In the genomic region with DNA sequence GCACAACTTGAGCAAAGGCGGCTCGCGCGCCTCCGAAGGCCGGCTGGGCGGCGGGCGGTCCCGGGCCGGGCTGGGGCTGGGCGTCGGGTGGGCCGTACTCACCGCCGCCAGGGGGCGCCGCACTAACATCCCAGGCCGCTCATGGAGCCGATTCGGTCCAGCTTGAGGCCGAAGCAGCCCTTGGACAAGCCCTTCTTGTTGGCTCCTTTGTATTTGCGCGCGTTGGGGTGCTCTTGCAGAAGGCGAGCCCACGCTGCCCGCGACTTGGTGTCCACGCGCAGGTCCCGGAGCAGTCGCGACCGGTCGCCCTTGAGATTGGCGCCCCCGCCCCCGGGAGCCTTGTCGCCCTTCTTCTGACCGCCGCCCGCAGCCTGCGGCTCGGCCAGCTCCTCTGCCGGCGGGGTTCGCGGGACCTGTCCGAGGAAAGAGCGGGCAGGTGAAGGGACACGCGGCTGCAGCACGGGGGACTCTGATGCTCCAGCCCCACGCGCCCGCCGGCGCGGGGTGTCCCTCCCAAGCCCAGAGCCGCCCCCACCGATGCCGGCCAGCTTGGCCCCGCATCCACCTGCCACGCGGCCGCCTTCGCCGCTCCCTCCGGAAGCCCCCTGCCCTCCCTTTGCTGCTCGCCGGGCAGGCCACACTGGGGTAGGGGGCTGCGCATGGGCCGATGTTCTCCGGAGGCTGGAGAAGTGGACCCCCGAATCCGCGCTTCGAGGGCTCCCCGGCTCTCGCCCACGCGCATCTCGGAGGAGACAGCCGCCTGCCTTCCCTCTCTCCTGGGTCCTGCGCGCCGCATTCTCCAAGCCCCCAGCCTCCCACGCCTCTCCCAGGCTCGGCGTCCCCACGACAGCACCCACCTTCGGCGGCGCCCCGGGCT, we compare ENCODE assay signal across 1 cellular context.
TF ChIP-seq lines count a peak whose summit lies in the region.

No MANE protein-coding gene starts in this region.

TF ChIP-seq in HepG2, 621 proteins besides CTCF, POLR2A, EP300 and RAD21 (continued from another document):
- 0 out of 2 replicates have a peak, but pooled peaks have one; percentile 33 for TF ChIP-seq HES4 (CRISPR knock-in tag; IDR thresholded peaks at IDR 0.05; ENCODE audit: borderline replicate concordance)
- TF ChIP-seq, protein P1, sequence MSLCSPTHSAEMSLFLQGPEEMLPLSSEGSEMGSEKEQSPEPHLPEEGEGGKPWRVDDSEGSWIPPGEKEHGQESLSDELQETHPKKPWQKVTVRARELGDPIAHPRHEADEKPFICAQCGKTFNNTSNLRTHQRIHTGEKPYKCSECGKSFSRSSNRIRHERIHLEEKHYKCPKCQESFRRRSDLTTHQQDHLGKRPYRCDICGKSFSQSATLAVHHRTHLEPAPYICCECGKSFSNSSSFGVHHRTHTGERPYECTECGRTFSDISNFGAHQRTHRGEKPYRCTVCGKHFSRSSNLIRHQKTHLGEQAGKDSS (CRISPR knock-in tag; IDR thresholded peaks at IDR 0.05; ENCODE audit: borderline replicate concordance, low read depth), result no peak
